14 cellular contexts compared by ENCODE assay signal in genomic region chr5:154768207-154768606, GRCh38.
"Had no signal": no experiment of that assay in that cellular context is flagged by ENCODE, and none has a peak within 500 bp of the region (broad histone marks: within the 10 kb centered on the region; RNA-seq: fewer than 3 reads in every experiment).

No MANE protein-coding gene starts in this region.

- H3K4me2 ChIP-seq: neural progenitor cell had no signal

- FAIRE-seq: astrocyte, endothelial cell of umbilical vein, islet of Langerhans, pancreas had no signal

- H3K36me3 ChIP-seq: heart right ventricle, left lung, neural progenitor cell, pancreas, vagina had no signal

- H3K36me3 Mint-ChIP-seq: neural progenitor cell had no signal

- H3K27ac ChIP-seq: heart right ventricle, left lung, neural progenitor cell, pancreas, vagina had no signal

- H3K9ac ChIP-seq: neural progenitor cell had no signal

- ATAC-seq: heart right ventricle, left lung had no signal

- H3K9me3 ChIP-seq: heart right ventricle, left lung, pancreas, vagina had no signal

- DNase-seq: activated CD4-positive, CD25-positive, alpha-beta regulatory T cell treated with anti-CD3 and anti-CD28 coated beads, Interleukin-2, amount 50 U/mL, for 72 hours; foreskin melanocyte; heart right ventricle; left lung; mesenchymal stem cell; pancreas; stimulated activated CD4-positive, alpha-beta T cell treated with anti-CD3 and anti-CD28 coated beads, Interleukin-4, amount 100 ng/mL, for 1 hour; stimulated activated CD8-positive, alpha-beta memory T cell treated with anti-CD3 and anti-CD28 coated beads, Interleukin-4, amount 100 ng/mL, for 48 hours had no signal

- H2AFZ ChIP-seq: neural progenitor cell had no signal

- H3K9me3 Mint-ChIP-seq: activated T-helper 2 cell treated with anti-CD3 and anti-CD28 coated beads, Interferon-gamma antibody, Interleukin-2, Interleukin-4, amounts not matched to agents 10 μg/mL and 5 μg/mL and 100 μg/mL, durations not matched to agents 14 hours and 24 hours and 36 hours; neural progenitor cell had no signal

- H3K4me3 ChIP-seq: heart right ventricle, left lung, neural progenitor cell, pancreas, vagina had no signal

- H3K4me3 Mint-ChIP-seq: neural progenitor cell had no signal

- H3K27me3 ChIP-seq: heart right ventricle, left lung, neural progenitor cell, pancreas, vagina had no signal
